ENCODE assay signal across 8 cellular contexts in the genomic region with DNA sequence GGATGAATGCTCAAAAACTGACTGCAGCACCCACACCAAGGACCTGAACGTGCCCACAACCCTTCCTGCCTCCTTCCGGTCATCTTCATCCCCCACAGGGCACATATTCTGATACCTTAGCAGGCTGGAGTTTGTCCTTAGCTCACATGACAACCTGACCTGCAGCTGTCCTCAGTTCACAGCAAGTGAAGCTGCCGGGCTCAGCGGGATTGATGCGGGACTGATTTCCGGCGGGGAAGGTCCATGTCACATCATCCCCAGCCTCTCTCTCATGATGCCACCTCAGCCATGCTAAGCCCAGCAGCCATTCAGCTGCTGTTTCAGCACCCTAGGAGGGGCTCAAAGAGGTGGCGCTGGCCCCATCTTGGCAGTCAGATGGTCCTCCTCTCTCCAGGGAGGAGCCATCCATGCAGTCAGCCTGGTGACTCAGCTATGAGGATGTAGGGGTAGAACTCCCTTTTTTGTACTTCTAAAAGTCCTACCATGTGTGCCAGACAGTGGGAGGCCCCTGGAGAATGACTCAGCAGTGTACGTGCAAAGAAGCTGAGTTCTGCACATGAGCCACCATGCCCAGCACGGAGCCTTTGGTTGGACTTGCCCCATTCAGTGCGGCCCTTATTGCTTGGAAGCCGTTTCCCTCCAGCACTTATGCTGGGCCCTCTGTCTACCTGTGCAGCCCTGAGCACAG. TPM values are rescaled to one million over a fixed set of nuclear protein-coding genes. Genes with fewer than 3 reads are reported as not detected.
DNase-seq lines count a peak whose midpoint lies in the region; TF ChIP-seq lines count a peak whose summit lies in the region.

No MANE protein-coding gene starts in this region.

- H3K4me1 ChIP-seq in suprapubic skin: peaks cover 79% of the 10 kb centered on the region

- no peaks in the 10 kb centered on the region for H3K36me3 ChIP-seq in suprapubic skin

- peak overlapping the region; percentile 97 for H3K27ac ChIP-seq in suprapubic skin

- peak in 1 of 2 donors; percentile 30 for TF ChIP-seq POLR2A in suprapubic skin (IDR thresholded peaks at IDR 0.05)

- no peak for TF ChIP-seq EP300 in suprapubic skin (IDR thresholded peaks at IDR 0.05)

- 38% methylated on average over 12 of the region's 12 CpGs for WGBS in suprapubic skin

- no peaks in the 10 kb centered on the region for H3K9me3 ChIP-seq in suprapubic skin

- DNase-seq in activated effector memory CD4-positive, alpha-beta T cell treated with anti-CD3 and anti-CD28 coated beads, Interleukin-2, amount 50 U/mL, for 16 hours: peak; percentile 59
- DNase-seq in activated effector memory CD4-positive, alpha-beta T cell treated with Interleukin-2 at 50 U/mL for 16 hours: no peak
- DNase-seq in activated T-cell treated with anti-CD3 and anti-CD28 coated beads, Interleukin-2, amount 50 U/mL, for 48 hours: peak; percentile 57 to 62
- peak; percentile 68 for DNase-seq in islet precursor cell
- peak in 1 of 2 donors; percentile 86 for DNase-seq in suprapubic skin (ENCODE audit: low spot score in 2 of 2)
- DNase-seq in middle frontal gyrus (ENCODE audit: extremely low spot score, low spot score): no peak
- no peak for DNase-seq in SKM-1 (lab: John Stamatoyannopoulos, UW; ENCODE audit: unreplicated experiment)
- no peak for DNase-seq in iPS-NIHi7 (ENCODE audit: extremely low spot score)

- TF ChIP-seq CTCF in suprapubic skin (IDR thresholded peaks at IDR 0.05): no peak

- H3K4me3 ChIP-seq in suprapubic skin: peak overlapping the region; percentile 27

- no peaks in the 10 kb centered on the region for H3K27me3 ChIP-seq in suprapubic skin

RNA-seq across cellular contexts. Expression of gene CA12, which starts 9.5 kb away (rescaled TPM):
- total RNA-seq in suprapubic skin: 100 to 1,000 TPM; 292 to 338 (median 317) TPM

Comparison
In these comparisons a context has a peak if more than half of its experiments do, and no peak if none do; other contexts are left out.
1. DNase-seq: peak in activated effector memory CD4-positive, alpha-beta T cell treated with anti-CD3 and anti-CD28 coated beads, Interleukin-2, amount 50 U/mL, for 16 hours (single experiment), activated T-cell treated with anti-CD3 and anti-CD28 coated beads, Interleukin-2, amount 50 U/mL, for 48 hours (2 of 2) and islet precursor cell (single experiment); none in activated effector memory CD4-positive, alpha-beta T cell treated with Interleukin-2 at 50 U/mL for 16 hours (single experiment), middle frontal gyrus (single experiment), SKM-1 (single experiment) and iPS-NIHi7 (single experiment).